ENCODE assay signal across 21 cellular contexts in genomic region chr6:163963205-163964120, GRCh38.
DNase-seq lines count a peak whose midpoint lies in the region; ATAC-seq and TF ChIP-seq lines count a peak whose summit lies in the region.
"Had no signal": no experiment of that assay in that cellular context is flagged by ENCODE, and none has a peak within 500 bp of the region (broad histone marks: within the 10 kb centered on the region; RNA-seq: fewer than 3 reads in every experiment).

No MANE protein-coding gene starts in this region.

- H3K4me1 ChIP-seq in esophagus muscularis mucosa: peaks cover 14 to 24% (median 14%) of the 10 kb centered on the region in 4 donors
- H3K4me1 ChIP-seq: A549 had no signal

- H3K9me3 Mint-ChIP-seq in glutamatergic neuron (ENCODE audit: unreplicated experiment): no peaks in the 10 kb centered on the region
- H3K9me3 Mint-ChIP-seq: H9, HFFc6 had no signal

- TF ChIP-seq POLR2A in esophagus muscularis mucosa (IDR thresholded peaks at IDR 0.05; ENCODE audit: low read depth): no peak

- WGBS in esophagus muscularis mucosa: 79% methylated on average over 23 of the region's 23 CpGs

- no peak overlapping the region for H3K4me3 Mint-ChIP-seq in glutamatergic neuron (ENCODE audit: unreplicated experiment)
- H3K4me3 Mint-ChIP-seq: H9, HFFc6 had no signal

- H3K9me3 ChIP-seq in esophagus muscularis mucosa: no peaks in the 10 kb centered on the region
- H3K9me3 ChIP-seq: A549, BE2C, MG63 had no signal

- H3K4me1 Mint-ChIP-seq in glutamatergic neuron (ENCODE audit: low read depth, unreplicated experiment): peaks cover 4% of the 10 kb centered on the region

- peak; percentile 57 to 65 for ATAC-seq in left cardiac atrium
- no peak for ATAC-seq in GM21423 (IDR thresholded peaks at IDR 0.05; ENCODE audit: unreplicated experiment)
- ATAC-seq: A549, K562 had no signal

- H3K27me3 Mint-ChIP-seq in glutamatergic neuron (ENCODE audit: unreplicated experiment): peaks cover 2% of the 10 kb centered on the region

- no peaks in the 10 kb centered on the region for H3K36me3 Mint-ChIP-seq in glutamatergic neuron (ENCODE audit: unreplicated experiment)

- no peak overlapping the region for H3K4me3 ChIP-seq in esophagus muscularis mucosa
- H3K4me3 ChIP-seq: A549, GM23248, K562, MG63 had no signal

- no peak overlapping the region for H3K27ac ChIP-seq in esophagus muscularis mucosa (replicated peaks in 1 of 4)
- H3K27ac ChIP-seq: A549, GM23248, HL-60 had no signal

- intact Hi-C loops in esophagus muscularis mucosa (cut with DNase I) (no loop called here), left cardiac atrium (cut with DNase I) (loop anchor here (2.0 to 10.0 kb wide), 3 partner anchors 135 to 145 kb away; no protein-coding TSS in a partner anchor)

- TF ChIP-seq CTCF in esophagus muscularis mucosa (IDR thresholded peaks at IDR 0.05) (no peak), glutamatergic neuron (IDR thresholded peaks at IDR 0.05; ENCODE audit: partially characterized antibody, unreplicated experiment) (no peak)

- no peaks in the 10 kb centered on the region for H3K27me3 ChIP-seq in esophagus muscularis mucosa
- H3K27me3 ChIP-seq: BE2C, MG63 had no signal

- H3K27ac Mint-ChIP-seq in glutamatergic neuron (ENCODE audit: unreplicated experiment): no peak overlapping the region
- H3K27ac Mint-ChIP-seq: H9, HFFc6 had no signal

- H3K36me3 ChIP-seq in esophagus muscularis mucosa: no peaks in the 10 kb centered on the region
- H3K36me3 ChIP-seq: BE2C, MG63 had no signal

- DNase-seq in esophagus muscularis mucosa (ENCODE audit: extremely low spot score) (peak; percentile 79), left cardiac atrium (no peak), mucosa of gallbladder (ENCODE audit: low spot score) (peak; percentile 49), retina (peak; percentile 24), NCI-H345 (lab: John Stamatoyannopoulos, UW) (no peak), OCI-M2 (lab: John Stamatoyannopoulos, UW; ENCODE audit: unreplicated experiment) (no peak), glutamatergic neuron (no peak)
- DNase-seq: BE2C, DMS79, GM23248, H9, HFFc6, MG63, NCI-H1048, NCI-H1930, NCI-H226, NCI-H524 treated with DMSO at 0.1 percent for 48 hours had no signal

- TF ChIP-seq EP300 in esophagus muscularis mucosa (IDR thresholded peaks at IDR 0.05): no peak

Comparison
In these comparisons a context has a peak if more than half of its experiments do, and no peak if none do; other contexts are left out.
1. DNase-seq: peak in esophagus muscularis mucosa (single experiment), mucosa of gallbladder (single experiment) and retina (single experiment); none in left cardiac atrium (single experiment), NCI-H345 (single experiment), OCI-M2 (single experiment) and glutamatergic neuron (single experiment).